27 cellular contexts compared by ENCODE assay signal in genomic region chr7:2725178-2726105, GRCh38. TPM values are rescaled to one million over a fixed set of nuclear protein-coding genes. Genes with fewer than 3 reads are reported as not detected.
DNase-seq lines count a peak whose midpoint lies in the region; ATAC-seq, FAIRE-seq and TF ChIP-seq lines count a peak whose summit lies in the region.
"Had no signal": no experiment of that assay in that cellular context is flagged by ENCODE, and none has a peak within 500 bp of the region (broad histone marks: within the 10 kb centered on the region; RNA-seq: fewer than 3 reads in every experiment).

No MANE protein-coding gene starts in this region.

- H3K36me3 Mint-ChIP-seq in activated CD4-positive, alpha-beta memory T cell treated with anti-CD3 and anti-CD28 coated beads for 36 hours = peaks cover 5% of the 10 kb centered on the region
- H3K36me3 Mint-ChIP-seq in activated CD4-positive, alpha-beta memory T cell treated with anti-CD3 and anti-CD28 coated beads, Interleukin-2, amount 10 ng/mL, durations not matched to agents 7 days and 5 days (ENCODE audit: low read depth) = peaks cover 3% of the 10 kb centered on the region

- no peak for TF ChIP-seq POLR2A in K562 (conservative IDR thresholded peaks at IDR 0.05)

- no TSS peak for BruUV-seq in K562 (replicated peaks; lab: Mats Ljungman, UMichigan)

- peak overlapping the region in 1 of 2 experiments; percentile 61; a peak in 1 of 4 replicates for H3K9ac ChIP-seq in K562 (ENCODE audit: insufficient read depth in 1 of 2, low read depth in 2 of 2, low read length in 2 of 2)

- in situ Hi-C loops in K562 (cut with MboI) = no loop called here

- POLR2A ChIA-PET in activated CD4-positive, alpha-beta memory T cell treated with anti-CD3 and anti-CD28 coated beads for 36 hours (lab: Charles Lee) = interaction anchor here (0.6 kb wide), 1 partner anchor 38 kb away, joined by 3 read pairs; no protein-coding TSS in a partner anchor
- POLR2A ChIA-PET in activated CD4-positive, alpha-beta memory T cell treated with anti-CD3 and anti-CD28 coated beads, Interleukin-2, amount 10 ng/mL, durations not matched to agents 7 days and 5 days (lab: Charles Lee) = no interaction called here
- POLR2A ChIA-PET in K562 (lab: Yijun Ruan, JAX) = interaction anchor here (1.7 kb wide), 1 partner anchor 10 kb away, joined by 4 read pairs; no protein-coding TSS in a partner anchor

- H3K4me3 ChIP-seq in K562 = no peak overlapping the region
- H3K4me3 ChIP-seq in lower lobe of right lung = no peak overlapping the region

- no peaks in the 10 kb centered on the region for H4K20me1 ChIP-seq in K562 (replicated peaks; ENCODE audit: control insufficient read depth, insufficient read depth, low read length)

- H3K27ac ChIP-seq in K562 (ENCODE audit: extremely low read depth, low read depth, low read length) (no peak overlapping the region), lower lobe of right lung (no peak overlapping the region)

- H3K9me3 Mint-ChIP-seq in activated CD4-positive, alpha-beta memory T cell treated with anti-CD3 and anti-CD28 coated beads for 36 hours = no peaks in the 10 kb centered on the region
- H3K9me3 Mint-ChIP-seq in activated CD4-positive, alpha-beta memory T cell treated with anti-CD3 and anti-CD28 coated beads, Interleukin-2, amount 10 ng/mL, durations not matched to agents 7 days and 5 days = no peaks in the 10 kb centered on the region
- H3K9me3 Mint-ChIP-seq: natural killer cell treated with Interleukin-12 subunit alpha and Interleukin-12 subunit beta and Interleukin-15 and Interleukin-18, amount 100 ng/mL, for 72 hours had no signal

- CTCF ChIA-PET in activated CD4-positive, alpha-beta memory T cell treated with anti-CD3 and anti-CD28 coated beads for 36 hours (lab: Charles Lee) = interaction anchor here (0.9 to 1.2 kb wide), 1 partner anchor 15 kb away, joined by 3 read pairs; no protein-coding TSS in a partner anchor
- CTCF ChIA-PET in activated CD4-positive, alpha-beta memory T cell treated with anti-CD3 and anti-CD28 coated beads, Interleukin-2, amount 10 ng/mL, durations not matched to agents 7 days and 5 days (lab: Charles Lee) = no interaction called here
- CTCF ChIA-PET in K562 (lab: Yijun Ruan, JAX; ENCODE audit: low intra/inter-chr PET ratio) = no interaction called here

- H3K9me3 ChIP-seq in K562 (replicated peaks; ENCODE audit: control insufficient read depth, insufficient read depth, low read depth, low read length) (no peaks in the 10 kb centered on the region), lower lobe of right lung (no peaks in the 10 kb centered on the region)

- no peaks in the 10 kb centered on the region for H3K9me1 ChIP-seq in K562 (ENCODE audit: control insufficient read depth, insufficient read depth, low read length)

- ATAC-seq in K562 (no peak), lower lobe of right lung (no peak), GM19035 (IDR thresholded peaks at IDR 0.05; ENCODE audit: unreplicated experiment) (no peak)
- ATAC-seq: activated CD4-positive, alpha-beta T cell treated with anti-CD3 and anti-CD28 coated beads for 36 hours; HCT116; natural killer cell treated with Interleukin-12 subunit alpha and Interleukin-12 subunit beta and Interleukin-15 and Interleukin-18, amount 100 ng/mL, for 72 hours had no signal

- H3K36me3 ChIP-seq in K562 (ENCODE audit: control insufficient read depth, insufficient read depth, low read length) = peaks cover 9% of the 10 kb centered on the region; the same call in 1 of the 3 replicates
- H3K36me3 ChIP-seq in lower lobe of right lung = peaks cover 32% of the 10 kb centered on the region

- no peaks in the 10 kb centered on the region for H3K27me3 Mint-ChIP-seq in activated CD4-positive, alpha-beta memory T cell treated with anti-CD3 and anti-CD28 coated beads for 36 hours
- H3K27me3 Mint-ChIP-seq in activated CD4-positive, alpha-beta memory T cell treated with anti-CD3 and anti-CD28 coated beads, Interleukin-2, amount 10 ng/mL, durations not matched to agents 7 days and 5 days = no peaks in the 10 kb centered on the region
- H3K27me3 Mint-ChIP-seq: activated CD4-positive, alpha-beta T cell treated with anti-CD3 and anti-CD28 coated beads for 36 hours; B cell had no signal

- no peak for TF ChIP-seq RAD21 in K562 (CRISPR knock-in tag; conservative IDR thresholded peaks at IDR 0.05 in 1 of 2, IDR thresholded peaks at IDR 0.05 in 1 of 2)

- no peak overlapping the region for H2AFZ ChIP-seq in K562 (ENCODE audit: low read depth, low read length)

- H3K4me3 Mint-ChIP-seq in activated CD4-positive, alpha-beta memory T cell treated with anti-CD3 and anti-CD28 coated beads for 36 hours = no peak overlapping the region
- no peak overlapping the region for H3K4me3 Mint-ChIP-seq in activated CD4-positive, alpha-beta memory T cell treated with anti-CD3 and anti-CD28 coated beads, Interleukin-2, amount 10 ng/mL, durations not matched to agents 7 days and 5 days
- H3K4me3 Mint-ChIP-seq: activated CD4-positive, alpha-beta T cell treated with anti-CD3 and anti-CD28 coated beads for 36 hours; B cell; natural killer cell treated with Interleukin-12 subunit alpha and Interleukin-12 subunit beta and Interleukin-15 and Interleukin-18, amount 100 ng/mL, for 72 hours had no signal

- intact Hi-C loops in activated CD4-positive, alpha-beta memory T cell treated with anti-CD3 and anti-CD28 coated beads for 36 hours (cut with micrococcal nuclease) = no loop called here
- intact Hi-C loops in K562 (cut with micrococcal nuclease) (no loop called here), lower lobe of right lung (cut with DNase I) (no loop called here)

- peaks cover 0 to 22% of the 10 kb centered on the region in 2 experiments; a peak in 1 of 5 replicates for H3K4me1 ChIP-seq in K562 (replicated peaks in 1 of 2; ENCODE audit: control insufficient read depth in 2 of 2, insufficient read depth in 2 of 2, low read length in 2 of 2)
- H3K4me1 ChIP-seq in lower lobe of right lung = peaks cover 26% of the 10 kb centered on the region

- WGBS in K562 (ENCODE audit: insufficient coverage, low coverage, missing lambda C conversion rate) = 77% methylated on average over 34 of the region's 34 CpGs

- peaks cover 8% of the 10 kb centered on the region for H3K4me1 Mint-ChIP-seq in activated CD4-positive, alpha-beta memory T cell treated with anti-CD3 and anti-CD28 coated beads for 36 hours (ENCODE audit: low read depth)
- peaks cover 7% of the 10 kb centered on the region for H3K4me1 Mint-ChIP-seq in activated CD4-positive, alpha-beta memory T cell treated with anti-CD3 and anti-CD28 coated beads, Interleukin-2, amount 10 ng/mL, durations not matched to agents 7 days and 5 days

- FAIRE-seq in K562 (lab: Jason Lieb, UNC) = no peak
- FAIRE-seq: keratinocyte had no signal

- peak; percentile 6 for DNase-seq in activated CD4-positive, alpha-beta memory T cell treated with anti-CD3 and anti-CD28 coated beads for 36 hours
- DNase-seq in activated CD4-positive, alpha-beta memory T cell treated with anti-CD3 and anti-CD28 coated beads, Interleukin-2, amount 10 ng/mL, durations not matched to agents 7 days and 5 days = no peak
- DNase-seq in K562 (ENCODE audit: extremely low read depth in 1 of 4, low spot score in 3 of 4) (no peak), lower lobe of right lung (peak; percentile 41), putamen (ENCODE audit: low spot score) (no peak), nucleus accumbens (lab: John Stamatoyannopoulos, UW) (no peak)
- DNase-seq in stimulated activated CD8-positive, alpha-beta memory T cell treated with anti-CD3 and anti-CD28 coated beads, Interleukin-4, amount 100 ng/mL, for 48 hours = peak; percentile 8
- DNase-seq: activated CD4-positive, alpha-beta T cell treated with anti-CD3 and anti-CD28 coated beads for 36 hours; activated CD8-positive, alpha-beta memory T cell treated with anti-CD3 and anti-CD28 coated beads, Interleukin-2, amount 50 U/mL, for 4 hours; activated gamma-delta T cell; amygdala; Calu3; caudate nucleus; EL; erythroblast; foreskin melanocyte; NCI-H1436; NCI-H2171 treated with DMSO at 0.1 percent for 48 hours; NCI-H69; SHP77; stimulated activated CD4-positive, alpha-beta T cell treated with anti-CD3 and anti-CD28 coated beads, Interleukin-12 subunit alpha, Interleukin-12 subunit beta, amount 100 ng/mL, for 4 hours had no signal

- no peak overlapping the region for H3K4me2 ChIP-seq in K562 (ENCODE audit: insufficient read depth, low read length)

- no peaks in the 10 kb centered on the region for H3K79me2 ChIP-seq in K562 (ENCODE audit: control insufficient read depth, insufficient read depth, low read length)

- TF ChIP-seq EP300 in K562 (IDR thresholded peaks at IDR 0.05; ENCODE audit: low read length) = no peak

- H3K27me3 ChIP-seq in K562 (ENCODE audit: control insufficient read depth in 2 of 2, insufficient read depth in 2 of 2, low read length in 2 of 2) = no peaks in the 10 kb centered on the region
- no peaks in the 10 kb centered on the region for H3K27me3 ChIP-seq in lower lobe of right lung (ENCODE audit: low read depth)

- no peak overlapping the region for H3K27ac Mint-ChIP-seq in activated CD4-positive, alpha-beta memory T cell treated with anti-CD3 and anti-CD28 coated beads for 36 hours
- H3K27ac Mint-ChIP-seq in activated CD4-positive, alpha-beta memory T cell treated with anti-CD3 and anti-CD28 coated beads, Interleukin-2, amount 10 ng/mL, durations not matched to agents 7 days and 5 days = no peak overlapping the region
- H3K27ac Mint-ChIP-seq: activated CD4-positive, alpha-beta T cell treated with anti-CD3 and anti-CD28 coated beads for 36 hours; B cell; natural killer cell treated with Interleukin-12 subunit alpha and Interleukin-12 subunit beta and Interleukin-15 and Interleukin-18, amount 100 ng/mL, for 72 hours had no signal

- TF ChIP-seq CTCF in K562 (IDR thresholded peaks at IDR 0.05 in 2 of 3, conservative IDR thresholded peaks at IDR 0.05 in 1 of 3; ENCODE audit: insufficient read depth in 2 of 3, low read depth in 1 of 3, low read length in 3 of 3) (no peak), lower lobe of right lung (IDR thresholded peaks at IDR 0.05) (no peak)

RNA-seq across cellular contexts. Expression of gene AMZ1, which starts 37.4 kb away (rescaled TPM):
- under 1 TPM; 0.83 to 0.94 TPM for total RNA-seq in activated CD4-positive, alpha-beta memory T cell treated with anti-CD3 and anti-CD28 coated beads for 36 hours
- under 1 TPM; 0.78 to 0.88 TPM for total RNA-seq in activated CD4-positive, alpha-beta memory T cell treated with anti-CD3 and anti-CD28 coated beads, Interleukin-2, amount 10 ng/mL, durations not matched to agents 7 days and 5 days
- total RNA-seq in K562 (2011; cell fraction: chromatin; rRNA removed; ENCODE audit: low replicate concordance) = 0.07 and 0.12 TPM in 2 replicates
- total RNA-seq in K562 (2011; cell fraction: nucleolus; rRNA removed) = 0.17 TPM in 1 of 2 replicates, not detected in the other
- total RNA-seq in K562 (2011; cell fraction: nucleoplasm; rRNA removed) = 0.07 and 0.08 TPM in 2 replicates
- total RNA-seq in K562 (2014; rRNA removed) (not detected in 2 replicates), K562 (2014; rRNA removed; fragmentation: Illumina TruSeq; extraction: Trizol) (not detected in 2 replicates), K562 (2015; rRNA removed; fragmentation: Illumina TruSeq; extraction: Trizol) (not detected in 2 replicates), K562 (2021) (not detected in 2 replicates), lower lobe of right lung (0.47 TPM)
- polyA plus RNA-seq in K562 (2011; rRNA removed) (not detected in 2 replicates), K562 (2014; fragmentation: Illumina TruSeq; extraction: Trizol) (not detected in 2 replicates), K562 (2014; fragmentation: Nextera tagmentation; extraction: Ambion mirVana) (not detected), K562 (2014; rRNA removed) (not detected in 2 replicates)
- not detected in 2 replicates for polyA plus RNA-seq in K562 (2011; cell fraction: cytosol; rRNA removed)
- not detected in 2 replicates for polyA plus RNA-seq in K562 (2011; cell fraction: nucleus; rRNA removed)
- 0.04 and 0.08 TPM in 2 replicates for polyA plus RNA-seq in K562 (2012)
- polyA minus RNA-seq in K562 (2011; rRNA and poly(A)+ RNA removed) = 0.04 TPM in 1 of 2 replicates, not detected in the other
- polyA minus RNA-seq in K562 (2011; cell fraction: cytosol; rRNA and poly(A)+ RNA removed) = not detected in 2 replicates
- polyA minus RNA-seq in K562 (2011; cell fraction: nucleus; rRNA and poly(A)+ RNA removed) = not detected in 2 replicates
- total RNA-seq: natural killer cell treated with Interleukin-12 subunit alpha and Interleukin-12 subunit beta and Interleukin-15 and Interleukin-18, amount 100 ng/mL, for 72 hours; pulmonary artery endothelial cell had no signal

Comparison
In these comparisons a context has a peak if more than half of its experiments do, and no peak if none do; other contexts are left out.
1. DNase-seq: peak in activated CD4-positive, alpha-beta memory T cell treated with anti-CD3 and anti-CD28 coated beads for 36 hours (single experiment), lower lobe of right lung (single experiment) and stimulated activated CD8-positive, alpha-beta memory T cell treated with anti-CD3 and anti-CD28 coated beads, Interleukin-4, amount 100 ng/mL, for 48 hours (single experiment); none in activated CD4-positive, alpha-beta memory T cell treated with anti-CD3 and anti-CD28 coated beads, Interleukin-2, amount 10 ng/mL, durations not matched to agents 7 days and 5 days (single experiment), K562 (0 of 4), putamen (single experiment) and nucleus accumbens (0 of 56).